Comparison of ENCODE assay signal across 1 cellular context in genomic region chr1:77725706-77726105, GRCh38.
TF ChIP-seq lines count a peak whose summit lies in the region.

No MANE protein-coding gene starts in this region.

TF ChIP-seq in K562, 482 proteins besides CTCF, POLR2A, EP300 and RAD21:
- TF ChIP-seq ZKSCAN1 (IDR thresholded peaks at IDR 0.05; ENCODE audit: low read depth, low read length) (no peak), ZNF316 (IDR thresholded peaks at IDR 0.05) (peak; percentile 95), MAFG (tag; conservative IDR thresholded peaks at IDR 0.05) (peak; percentile 80), MAFF (IDR thresholded peaks at IDR 0.05; ENCODE audit: low read length) (peak; percentile 88), C11orf30 (IDR thresholded peaks at IDR 0.05; ENCODE audit: low read depth) (peak; percentile 85), MAFK (IDR thresholded peaks at IDR 0.05; ENCODE audit: low read length) (peak; percentile 93), CEBPG (CRISPR knock-in tag; IDR thresholded peaks at IDR 0.05) (no peak), CEBPG (tag; conservative IDR thresholded peaks at IDR 0.05 in 1 of 2, IDR thresholded peaks at IDR 0.05 in 1 of 2) (no peak)
